In genomic region chr6:46000905-46001304, GRCh38 we compare ENCODE assay signal across 17 cellular contexts. TPM values are rescaled to one million over a fixed set of nuclear protein-coding genes. Genes with fewer than 3 reads are reported as not detected.
"Had no signal": no experiment of that assay in that cellular context is flagged by ENCODE, and none has a peak within 500 bp of the region (broad histone marks: within the 10 kb centered on the region; RNA-seq: fewer than 3 reads in every experiment).

No MANE protein-coding gene starts in this region.

- H3K27me3 ChIP-seq: adrenal gland, ascending aorta, brain microvascular endothelial cell, esophagus muscularis mucosa, ovary had no signal

- H3K4me3 ChIP-seq: adrenal gland, ascending aorta, esophagus muscularis mucosa, ovary had no signal

- H3K36me3 ChIP-seq: adrenal gland, ascending aorta, brain microvascular endothelial cell, neutrophil, ovary had no signal

- ATAC-seq: effector memory CD8-positive, alpha-beta T cell; natural killer cell treated with Interleukin-12 subunit alpha and Interleukin-12 subunit beta and Interleukin-15 and Interleukin-18, amount 100 ng/mL, for 72 hours; sciatic nerve; stimulated activated naive CD8-positive, alpha-beta T cell treated with anti-CD3 and anti-CD28 coated beads, Interleukin-15, Interleukin-2, amounts not matched to agents 100 U/mL and 50 U/mL, for 24 hours had no signal

- H3K27ac ChIP-seq: adrenal gland, ascending aorta, brain microvascular endothelial cell, esophagus muscularis mucosa, neutrophil, ovary had no signal

- DNase-seq: activated CD4-positive, alpha-beta T cell treated with anti-CD3 and anti-CD28 coated beads for 1 hour; activated CD8-positive, alpha-beta memory T cell treated with anti-CD3 and anti-CD28 coated beads, Interleukin-2, amount 50 U/mL, for 4 hours; activated naive CD4-positive, alpha-beta T cell; activated T-cell treated with anti-CD3 and anti-CD28 coated beads, Interleukin-2, amount 50 U/mL, for 24 hours; adrenal gland; brain microvascular endothelial cell; effector memory CD8-positive, alpha-beta T cell; ovary; stimulated activated CD4-positive, alpha-beta T cell treated with anti-CD3 and anti-CD28 coated beads, Interleukin-2, amount 100 ng/mL, for 48 hours; stimulated activated naive CD8-positive, alpha-beta T cell treated with anti-CD3 and anti-CD28 coated beads, Interleukin-15, Interleukin-2, amounts not matched to agents 100 U/mL and 50 U/mL, for 24 hours; T-helper 1 cell had no signal

- H3K4me1 ChIP-seq: adrenal gland, ascending aorta had no signal

- H3K9me3 ChIP-seq: adrenal gland, ascending aorta, esophagus muscularis mucosa, neutrophil, ovary had no signal

RNA-seq across cellular contexts. Expression of gene CLIC5, which starts 14.8 kb away (rescaled TPM):
- polyA plus RNA-seq: endothelial cell of umbilical vein had no signal
